10 cellular contexts compared by ENCODE assay signal in the genomic region with DNA sequence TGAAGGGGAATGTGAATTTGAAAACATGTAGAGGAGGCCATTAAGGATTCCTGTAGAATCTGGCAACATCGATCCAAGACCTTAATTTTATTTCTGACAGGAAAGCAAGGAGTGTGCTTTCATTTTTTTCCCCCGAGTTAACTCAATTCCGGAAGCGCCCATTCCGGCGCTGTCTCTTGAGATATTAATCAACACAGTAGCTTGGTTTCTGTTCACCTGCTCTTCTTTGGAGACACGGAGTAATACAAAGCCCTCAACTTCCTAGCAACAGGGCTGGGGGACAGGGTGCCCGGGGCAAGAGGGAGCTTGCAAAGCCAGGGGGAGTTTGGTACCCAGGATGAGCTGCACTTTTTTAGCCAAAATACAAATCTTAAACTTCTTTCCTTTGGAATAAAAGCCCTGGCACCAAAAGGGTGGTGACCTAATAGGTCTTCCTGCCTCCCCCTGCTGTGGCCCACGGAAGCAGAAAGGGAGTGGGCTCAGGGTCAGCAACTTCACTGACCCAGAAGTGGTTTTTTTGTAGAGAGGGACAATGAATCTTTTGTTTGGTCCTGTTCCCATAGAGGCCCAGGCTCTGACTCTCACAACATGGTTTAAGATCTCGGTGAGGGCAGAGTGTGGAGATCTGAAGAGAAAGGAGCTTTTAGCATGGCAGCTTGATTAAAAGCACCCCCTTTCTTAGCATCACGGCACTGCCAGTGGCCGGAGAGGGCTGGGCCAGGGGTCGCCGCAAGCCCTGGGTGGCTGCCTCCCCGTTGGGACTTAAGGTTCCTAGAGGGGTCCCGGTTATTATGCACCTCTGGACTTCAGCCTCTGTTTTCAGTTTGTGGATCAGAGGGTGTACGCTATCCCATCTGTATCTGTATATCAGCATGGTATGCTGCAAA.
DNase-seq lines count a peak whose midpoint lies in the region; ATAC-seq, FAIRE-seq and TF ChIP-seq lines count a peak whose summit lies in the region.
"Had no signal": no experiment of that assay in that cellular context is flagged by ENCODE, and none has a peak within 500 bp of the region (broad histone marks: within the 10 kb centered on the region; RNA-seq: fewer than 3 reads in every experiment).

No MANE protein-coding gene starts in this region.

- H3K4me3 ChIP-seq in astrocyte (ENCODE audit: insufficient read depth, low read depth, low read length) = peak overlapping the region; percentile 1

- H3K4me1 ChIP-seq in astrocyte (ENCODE audit: insufficient read depth, low read length) = peaks cover 21% of the 10 kb centered on the region

- H3K36me3 ChIP-seq in astrocyte (ENCODE audit: insufficient read depth, low read length) = no peaks in the 10 kb centered on the region

- no peaks in the 10 kb centered on the region for H4K20me1 ChIP-seq in astrocyte (ENCODE audit: insufficient read depth, low read length)

- peaks cover 60% of the 10 kb centered on the region for H3K4me1 Mint-ChIP-seq in CD4-positive, alpha-beta T cell (ENCODE audit: low read depth)
- H3K4me1 Mint-ChIP-seq in astrocyte (ENCODE audit: low read depth, unreplicated experiment) = peaks cover 12% of the 10 kb centered on the region
- peaks cover 60% of the 10 kb centered on the region for H3K4me1 Mint-ChIP-seq in mesothelial cell of epicardium

- no peak for DNase-seq in CD4-positive, alpha-beta T cell
- peak; percentile 61 for DNase-seq in HT1080 (ENCODE audit: low read depth)
- no peak for DNase-seq in astrocyte (ENCODE audit: low read depth)
- DNase-seq in mesothelial cell of epicardium (ENCODE audit: low spot score in 2 of 2, unreplicated experiment in 2 of 2) = no peak
- DNase-seq in cerebellar nuclear complex (lab: John Stamatoyannopoulos, UW) = no peak
- DNase-seq in NCI-H524 treated with DMSO at 0.1 percent for 48 hours (lab: John Stamatoyannopoulos, UW) = no peak
- DNase-seq: head of caudate nucleus, NCI-H2171 treated with DMSO at 0.1 percent for 48 hours had no signal

- H3K27ac Mint-ChIP-seq in CD4-positive, alpha-beta T cell = peak overlapping the region; percentile 55
- H3K27ac Mint-ChIP-seq in astrocyte (ENCODE audit: unreplicated experiment) = no peak overlapping the region
- H3K27ac Mint-ChIP-seq in mesothelial cell of epicardium = peak overlapping the region; percentile 39

- no peak for FAIRE-seq in astrocyte (lab: Jason Lieb, UNC)

- intact Hi-C loops in CD4-positive, alpha-beta T cell (cut with DNase I, micrococcal nuclease) = no loop called here

- H3K4me3 Mint-ChIP-seq in CD4-positive, alpha-beta T cell = peak overlapping the region; percentile 58
- H3K4me3 Mint-ChIP-seq in astrocyte (ENCODE audit: unreplicated experiment) (no peak overlapping the region), mesothelial cell of epicardium (no peak overlapping the region)

- H2AFZ ChIP-seq in astrocyte (ENCODE audit: low read depth, low read length) = no peak overlapping the region

- peak overlapping the region; percentile 76 for H3K4me2 ChIP-seq in astrocyte (ENCODE audit: low read length)

- H3K27me3 ChIP-seq in CD4-positive, alpha-beta T cell (ENCODE audit: control insufficient read depth, insufficient read depth, low read length) = no peaks in the 10 kb centered on the region
- no peaks in the 10 kb centered on the region for H3K27me3 ChIP-seq in astrocyte (ENCODE audit: insufficient read depth, low read length)

- H3K36me3 Mint-ChIP-seq in CD4-positive, alpha-beta T cell (ENCODE audit: low read depth) = peaks cover 7% of the 10 kb centered on the region
- H3K36me3 Mint-ChIP-seq in astrocyte (ENCODE audit: low read depth, unreplicated experiment) = peaks cover 4% of the 10 kb centered on the region
- peaks cover 2% of the 10 kb centered on the region for H3K36me3 Mint-ChIP-seq in mesothelial cell of epicardium

- no peaks in the 10 kb centered on the region for H3K79me2 ChIP-seq in astrocyte (ENCODE audit: insufficient read depth, low read length)

- no peaks in the 10 kb centered on the region for H3K9me3 Mint-ChIP-seq in CD4-positive, alpha-beta T cell
- H3K9me3 Mint-ChIP-seq in astrocyte (ENCODE audit: unreplicated experiment) (no peaks in the 10 kb centered on the region), mesothelial cell of epicardium (no peaks in the 10 kb centered on the region)

- ATAC-seq in CD4-positive, alpha-beta T cell (ENCODE audit: poor library complexity) = peak; percentile 43
- ATAC-seq in HG02759 (IDR thresholded peaks at IDR 0.05; ENCODE audit: unreplicated experiment) = no peak
- ATAC-seq in HG03442 (IDR thresholded peaks at IDR 0.05; ENCODE audit: unreplicated experiment) = no peak

- H3K9me3 ChIP-seq in CD4-positive, alpha-beta T cell (ENCODE audit: control insufficient read depth, low read length) = no peaks in the 10 kb centered on the region
- H3K9me3 ChIP-seq in astrocyte (ENCODE audit: insufficient read depth, low read depth, low read length) = no peaks in the 10 kb centered on the region

- POLR2A ChIA-PET in CD4-positive, alpha-beta T cell (lab: Charles Lee) = interaction anchor here (0.7 to 0.9 kb wide), 2 partner anchors 15 to 63 kb away, joined by 3 read pairs; no protein-coding TSS in a partner anchor

- H3K9ac ChIP-seq in astrocyte (ENCODE audit: low read length) = peak overlapping the region; percentile 39

- H3K27me3 Mint-ChIP-seq in CD4-positive, alpha-beta T cell = no peaks in the 10 kb centered on the region
- no peaks in the 10 kb centered on the region for H3K27me3 Mint-ChIP-seq in astrocyte (ENCODE audit: low read depth, unreplicated experiment)
- H3K27me3 Mint-ChIP-seq in mesothelial cell of epicardium (ENCODE audit: low read depth) = peaks cover 4% of the 10 kb centered on the region

- H3K27ac ChIP-seq in CD4-positive, alpha-beta T cell (ENCODE audit: low read depth, low read length) = no peak overlapping the region
- no peak overlapping the region for H3K27ac ChIP-seq in astrocyte (ENCODE audit: low read depth, low read length)

- no peak for TF ChIP-seq CTCF in CD4-positive, alpha-beta T cell (IDR thresholded peaks at IDR 0.05)
- TF ChIP-seq CTCF in astrocyte (IDR thresholded peaks at IDR 0.05; ENCODE audit: insufficient read depth, low read depth, low read length) = no peak
- no peak for TF ChIP-seq CTCF in mesothelial cell of epicardium (IDR thresholded peaks at IDR 0.05; ENCODE audit: unreplicated experiment)

- CTCF ChIA-PET in CD4-positive, alpha-beta T cell (lab: Charles Lee) = no interaction called here
